Comparison of ENCODE assay signal across 14 cellular contexts in genomic region chr7:113188396-113188795, GRCh38.
DNase-seq lines count a peak whose midpoint lies in the region; ATAC-seq and TF ChIP-seq lines count a peak whose summit lies in the region.
"Had no signal": no experiment of that assay in that cellular context is flagged by ENCODE, and none has a peak within 500 bp of the region (broad histone marks: within the 10 kb centered on the region; RNA-seq: fewer than 3 reads in every experiment).

No MANE protein-coding gene starts in this region.

- ATAC-seq in IMR-90 (ENCODE audit: low read depth): no peak; the same call in 1 of the 2 replicates

- H3K23ac ChIP-seq in IMR-90 (ENCODE audit: low read depth, low read length): no peak overlapping the region

- H3K18ac ChIP-seq in IMR-90 (ENCODE audit: low read depth, low read length): peak overlapping the region; percentile 18; the same call in 1 of the 2 replicates

- H3K79me2 ChIP-seq in fibroblast of lung (ENCODE audit: control insufficient read depth, insufficient read depth, low read length) (no peaks in the 10 kb centered on the region), osteoblast (ENCODE audit: insufficient read depth, low read length) (no peaks in the 10 kb centered on the region)

- H2AK5ac ChIP-seq in IMR-90 (ENCODE audit: low read depth, low read length): no peak overlapping the region

- no peaks in the 10 kb centered on the region for H3K27me3 ChIP-seq in IMR-90 (ENCODE audit: control insufficient read depth, insufficient read depth, low read length)
- H3K27me3 ChIP-seq in fibroblast of lung (ENCODE audit: control insufficient read depth, insufficient read depth, low read length): no peaks in the 10 kb centered on the region
- H3K27me3 ChIP-seq in osteoblast (ENCODE audit: insufficient read depth, low read length): no peaks in the 10 kb centered on the region
- no peaks in the 10 kb centered on the region for H3K27me3 ChIP-seq in esophagus squamous epithelium
- H3K27me3 ChIP-seq: BLaER1 had no signal

- H4K8ac ChIP-seq in IMR-90 (ENCODE audit: low read depth in 2 of 2, low read length in 2 of 2): no peak overlapping the region

- H3K9me3 ChIP-seq in IMR-90 (ENCODE audit: control insufficient read depth, insufficient read depth, low read length) (no peaks in the 10 kb centered on the region), fibroblast of lung (ENCODE audit: control insufficient read depth, insufficient read depth, low read depth, low read length) (no peaks in the 10 kb centered on the region), osteoblast (ENCODE audit: low read depth, low read length) (no peaks in the 10 kb centered on the region), esophagus squamous epithelium (no peaks in the 10 kb centered on the region)
- H3K9me3 ChIP-seq: BLaER1 had no signal

- no peak overlapping the region for H3K56ac ChIP-seq in IMR-90 (ENCODE audit: extremely low read depth, insufficient read depth, low read length)

- no peak overlapping the region for H2BK15ac ChIP-seq in IMR-90 (ENCODE audit: low read depth, low read length)

- CTCF ChIA-PET in IMR-90 (lab: Yijun Ruan, JAX): no interaction called here

- H4K5ac ChIP-seq in IMR-90 (ENCODE audit: low read depth, low read length): peak overlapping the region; percentile 6; the same call in 1 of the 2 replicates

- no peak for TF ChIP-seq RAD21 in IMR-90 (IDR thresholded peaks at IDR 0.05; ENCODE audit: low read length)

- intact Hi-C loops in IMR-90 (cut with micrococcal nuclease): no loop called here
- intact Hi-C loops in esophagus squamous epithelium (cut with DNase I): no loop called here

- no peaks in the 10 kb centered on the region for H4K20me1 ChIP-seq in IMR-90 (ENCODE audit: insufficient read depth, low read length)
- H4K20me1 ChIP-seq in fibroblast of lung (ENCODE audit: control insufficient read depth, extremely low read depth, insufficient read depth, low read length): no peaks in the 10 kb centered on the region
- no peaks in the 10 kb centered on the region for H4K20me1 ChIP-seq in osteoblast (ENCODE audit: insufficient read depth, low read length)
- H4K20me1 ChIP-seq: BLaER1 had no signal

- TF ChIP-seq POLR2A in IMR-90 (IDR thresholded peaks at IDR 0.05; ENCODE audit: low read depth, low read length): no peak
- TF ChIP-seq POLR2A in esophagus squamous epithelium (IDR thresholded peaks at IDR 0.05): no peak

- no peaks in the 10 kb centered on the region for H3K9me1 ChIP-seq in IMR-90 (ENCODE audit: insufficient read depth, low read length)

- peak; percentile 23 for DNase-seq in ELF-1 (ENCODE audit: low read depth, low spot score)
- no peak for DNase-seq in IMR-90
- DNase-seq in fibroblast of lung (ENCODE audit: low read depth in 2 of 2): no peak
- peak; percentile 17 for DNase-seq in osteoblast (ENCODE audit: insufficient read length, low spot score, missing footprints)
- DNase-seq in esophagus squamous epithelium (lab: John Stamatoyannopoulos, UW): no peak
- no peak for DNase-seq in superior temporal gyrus (ENCODE audit: extremely low spot score)
- no peak for DNase-seq in NCI-H510A (lab: John Stamatoyannopoulos, UW)
- DNase-seq: 8988T; CD4-positive, alpha-beta memory T cell; DMS153; DMS79; GF-D8; HCEC 1CT had no signal

- no peak overlapping the region for H2AK9ac ChIP-seq in IMR-90 (replicated peaks; ENCODE audit: low read depth, low read length, poor library complexity)

- BruUV-seq in IMR-90 (replicated peaks; lab: Mats Ljungman, UMichigan): no TSS peak

- no peak overlapping the region for H2BK20ac ChIP-seq in IMR-90 (ENCODE audit: low read depth, low read length)

- H3K79me1 ChIP-seq in IMR-90 (ENCODE audit: low read depth in 1 of 2, low read length in 2 of 2): no peaks in the 10 kb centered on the region

- H3K14ac ChIP-seq in IMR-90 (replicated peaks; ENCODE audit: low read depth, low read length): no peak overlapping the region

- no peak for TF ChIP-seq CTCF in IMR-90 (conservative IDR thresholded peaks at IDR 0.05; ENCODE audit: low read depth, low read length)
- no peak for TF ChIP-seq CTCF in fibroblast of lung (conservative IDR thresholded peaks at IDR 0.05 in 1 of 2, IDR thresholded peaks at IDR 0.05 in 1 of 2; ENCODE audit: low read depth in 1 of 2, low read length in 2 of 2)
- TF ChIP-seq CTCF in osteoblast (IDR thresholded peaks at IDR 0.05; ENCODE audit: extremely low read depth, low read depth, low read length): no peak
- TF ChIP-seq CTCF in esophagus squamous epithelium (IDR thresholded peaks at IDR 0.05): no peak

- no peak overlapping the region for H4K91ac ChIP-seq in IMR-90 (ENCODE audit: insufficient read depth, low read depth, low read length)

- in situ Hi-C loops in IMR-90 (cut with MboI; ENCODE audit: low sequenced_read_pairs): no loop called here

- H2AFZ ChIP-seq in IMR-90 (replicated peaks; ENCODE audit: low read length, poor library complexity) (no peak overlapping the region), fibroblast of lung (ENCODE audit: low read length) (peak overlapping the region; percentile 14), osteoblast (ENCODE audit: low read length) (no peak overlapping the region)

- H2BK5ac ChIP-seq in IMR-90 (ENCODE audit: low read depth, low read length, poor library complexity, severe bottlenecking): peak overlapping the region; percentile 39

- H3K4me1 ChIP-seq in IMR-90 (ENCODE audit: control insufficient read depth, insufficient read depth, low read length) (peaks cover 3% of the 10 kb centered on the region; the same call in 1 of the 2 replicates), fibroblast of lung (ENCODE audit: control insufficient read depth, extremely low read depth, insufficient read depth, low read length) (no peaks in the 10 kb centered on the region), osteoblast (ENCODE audit: insufficient read depth, low read length) (peaks cover 8% of the 10 kb centered on the region), esophagus squamous epithelium (no peaks in the 10 kb centered on the region)
- H3K4me1 ChIP-seq: BLaER1 had no signal

- H3K4ac ChIP-seq in IMR-90 (ENCODE audit: low read depth, low read length): peak overlapping the region; percentile 5; the same call in 1 of the 2 replicates

- no peak overlapping the region; the same call in 1 of the 2 replicates for H2BK120ac ChIP-seq in IMR-90 (ENCODE audit: low read depth, low read length)

- H3K4me3 ChIP-seq in IMR-90 (ENCODE audit: insufficient read depth, low read depth, low read length) (no peak overlapping the region), fibroblast of lung (replicated peaks in 1 of 4; ENCODE audit: control extremely low read depth in 1 of 4, insufficient read depth in 1 of 4, low read depth in 3 of 4, low read length in 4 of 4) (no peak overlapping the region), osteoblast (ENCODE audit: insufficient read depth, low read length) (no peak overlapping the region), esophagus squamous epithelium (no peak overlapping the region)
- H3K4me3 ChIP-seq: BLaER1 had no signal

- POLR2A ChIA-PET in IMR-90 (lab: Charles Lee; ENCODE audit: unreplicated experiment): no interaction called here

- no peak overlapping the region for H3K27ac ChIP-seq in IMR-90 (ENCODE audit: insufficient read depth, low read length)
- H3K27ac ChIP-seq in fibroblast of lung (ENCODE audit: insufficient read depth, low read length): no peak overlapping the region
- H3K27ac ChIP-seq in osteoblast (ENCODE audit: low read depth, low read length): no peak overlapping the region
- no peak overlapping the region for H3K27ac ChIP-seq in esophagus squamous epithelium
- H3K27ac ChIP-seq: BLaER1 had no signal

- no CpG with 5 or more reads among the region's 4 CpGs for WGBS in IMR-90 (ENCODE audit: extremely low coverage in 2 of 2, insufficient read length in 1 of 2), 2 experiments
- 63 to 69% methylated on average over 4 of the region's 4 CpGs for WGBS in esophagus squamous epithelium, 2 donors

- H3K4me2 ChIP-seq in IMR-90 (ENCODE audit: low read depth, low read length) (no peak overlapping the region), fibroblast of lung (ENCODE audit: extremely low read depth, insufficient read depth, low read length) (no peak overlapping the region), osteoblast (ENCODE audit: insufficient read depth, low read length) (no peak overlapping the region)
- H3K4me2 ChIP-seq: BLaER1 had no signal

- H3K9ac ChIP-seq in IMR-90 (ENCODE audit: low read depth, low read length): no peak overlapping the region
- H3K9ac ChIP-seq in fibroblast of lung (ENCODE audit: insufficient read depth, low read length): no peak overlapping the region
- H3K9ac ChIP-seq: BLaER1 had no signal

- H3K36me3 ChIP-seq in IMR-90 (ENCODE audit: control insufficient read depth, insufficient read depth, low read length) (no peaks in the 10 kb centered on the region), fibroblast of lung (ENCODE audit: control insufficient read depth, insufficient read depth, low read length) (no peaks in the 10 kb centered on the region), osteoblast (ENCODE audit: insufficient read depth, low read length) (no peaks in the 10 kb centered on the region), esophagus squamous epithelium (no peaks in the 10 kb centered on the region)
- H3K36me3 ChIP-seq: BLaER1 had no signal

- dilution Hi-C loops in IMR-90 (cut with HindIII; ENCODE audit: low sequenced_read_pairs, unreplicated experiment): no loop called here

TF ChIP-seq in IMR-90, 13 proteins besides CTCF, POLR2A, EP300 and RAD21:
- TF ChIP-seq RCOR1 (IDR thresholded peaks at IDR 0.05; ENCODE audit: insufficient replicate concordance, low read length) (no peak), MAZ (IDR thresholded peaks at IDR 0.05; ENCODE audit: borderline replicate concordance, low read depth, low read length) (no peak), CHD1 (IDR thresholded peaks at IDR 0.05; ENCODE audit: low read depth, low read length) (no peak)

Comparison
In these comparisons a context has a peak if more than half of its experiments do, and no peak if none do; other contexts are left out.
1. DNase-seq: peak in ELF-1 (single experiment) and osteoblast (single experiment); none in IMR-90 (single experiment), fibroblast of lung (0 of 2), esophagus squamous epithelium (single experiment), superior temporal gyrus (single experiment) and NCI-H510A (single experiment).